Comparison of ENCODE assay signal across 10 cellular contexts in genomic region chr6:51394061-51394460, GRCh38.
"Had no signal": no experiment of that assay in that cellular context is flagged by ENCODE, and none has a peak within 500 bp of the region (broad histone marks: within the 10 kb centered on the region; RNA-seq: fewer than 3 reads in every experiment).

No MANE protein-coding gene starts in this region.

- H3K27ac ChIP-seq: GM23248 had no signal

- FAIRE-seq: HTR-8/SVneo, K562 had no signal

- H3K36me3 ChIP-seq: HAP-1 had no signal

- ATAC-seq: HCT116, K562 had no signal

- DNase-seq: GM23248, GOT3, H7, HFFc6, IMR-90, KG1 had no signal

- H3K9ac ChIP-seq: GM23248 had no signal

- H3K4me3 ChIP-seq: GM23248, HAP-1, K562 had no signal

- H3K4me1 ChIP-seq: HAP-1 had no signal

- H3K27ac Mint-ChIP-seq: HFFc6 had no signal

- H3K9me3 ChIP-seq: HAP-1 had no signal

- H3K4me3 Mint-ChIP-seq: HFFc6 had no signal

- H2AFZ ChIP-seq: GM23248 had no signal
